Comparison of ENCODE assay signal across 35 cellular contexts in genomic region chr11:122264121-122264520, GRCh38.
"Had no signal": no experiment of that assay in that cellular context is flagged by ENCODE, and none has a peak within 500 bp of the region (broad histone marks: within the 10 kb centered on the region; RNA-seq: fewer than 3 reads in every experiment).

No MANE protein-coding gene starts in this region.

- H3K36me3 Mint-ChIP-seq: activated CD4-positive, alpha-beta memory T cell treated with anti-CD3 and anti-CD28 coated beads for 36 hours; activated naive CD4-positive, alpha-beta T cell treated with anti-CD3 and anti-CD28 coated beads, Interleukin-2, amount 10 ng/mL, durations not matched to agents 7 days and 5 days; activated naive CD4-positive, alpha-beta T cell treated with anti-CD3 and anti-CD28 coated beads, Interleukin-2, amount 50 U/mL, for 24 hours; activated naive CD8-positive, alpha-beta T cell; activated naive CD8-positive, alpha-beta T cell treated with anti-CD3 and anti-CD28 coated beads, Interleukin-2, amount 10 ng/mL, durations not matched to agents 7 days and 5 days had no signal

- H3K4me3 Mint-ChIP-seq: activated B cell treated with CpG ODN at 0.5 μM for 24 hours; activated CD4-positive, alpha-beta memory T cell treated with anti-CD3 and anti-CD28 coated beads for 36 hours; activated CD4-positive, alpha-beta T cell treated with anti-CD3 and anti-CD28 coated beads, Interleukin-2, amount 10 ng/mL, durations not matched to agents 24 days and 14 days; activated CD8-positive, alpha-beta T cell treated with anti-CD3 and anti-CD28 coated beads for 36 hours; activated naive CD4-positive, alpha-beta T cell treated with anti-CD3 and anti-CD28 coated beads, Interleukin-2, amount 10 ng/mL, durations not matched to agents 7 days and 5 days; activated naive CD4-positive, alpha-beta T cell treated with anti-CD3 and anti-CD28 coated beads, Interleukin-2, amount 50 U/mL, for 24 hours; activated naive CD8-positive, alpha-beta T cell; activated naive CD8-positive, alpha-beta T cell treated with anti-CD3 and anti-CD28 coated beads, Interleukin-2, amount 10 ng/mL, durations not matched to agents 7 days and 5 days; activated naive CD8-positive, alpha-beta T cell treated with anti-CD3 and anti-CD28 coated beads, Interleukin-2, amount 50 U/mL, for 24 hours; activated T-cell treated with anti-CD3 and anti-CD28 coated beads, Interleukin-2, amount 50 U/mL, for 4 hours; activated T-cell treated with anti-CD3 and anti-CD28 coated beads, Interleukin-2, amount 50 U/mL, for 72 hours; activated T-helper 1 cell treated with anti-CD3 and anti-CD28 coated beads, Interleukin-12 subunit alpha, Interleukin-12 subunit beta, Interleukin-2, Interleukin-4 antibody, amounts not matched to agents 30 ng/mL and 10 ng/mL and 1 ng/mL, durations not matched to agents 14 hours and 24 hours and 36 hours; activated T-helper 17 cell treated with anti-CD3 and anti-CD28 coated beads, Interleukin-2, amount 50 U/mL, for 72 hours; brain; central memory CD8-positive, alpha-beta T cell; T-helper 1 cell treated with Interleukin-12 subunit alpha and Interleukin-12 subunit beta and Interleukin-4 antibody, amounts not matched to agents 30 μg/mL and 1 μg/mL, for 36 hours; T-helper 2 cell treated with Interferon-gamma antibody and Interleukin-4, amounts not matched to agents 5 μg/mL and 100 μg/mL, for 36 hours had no signal

- H3K9me3 ChIP-seq: ascending aorta had no signal

- H3K27ac ChIP-seq: ascending aorta, cardiac muscle cell, VCaP had no signal

- DNase-seq: activated B cell treated with CpG ODN at 0.5 μM for 24 hours; activated CD4-positive, alpha-beta memory T cell treated with anti-CD3 and anti-CD28 coated beads for 36 hours; activated CD4-positive, alpha-beta T cell treated with anti-CD3 and anti-CD28 coated beads for 4 hours; activated CD4-positive, alpha-beta T cell treated with anti-CD3 and anti-CD28 coated beads, Interleukin-2, amount 10 ng/mL, durations not matched to agents 24 days and 14 days; activated CD4-positive, alpha-beta T cell treated with anti-CD3 and anti-CD28 coated beads, Interleukin-2, amount 50 U/mL, for 1 hour; activated CD4-positive, alpha-beta T cell treated with anti-CD3 and anti-CD28 coated beads, Interleukin-2, amount 50 U/mL, for 4 hours; activated CD4-positive, CD25-positive, alpha-beta regulatory T cell treated with anti-CD3 and anti-CD28 coated beads, Interleukin-2, amount 50 U/mL, for 72 hours; activated CD8-positive, alpha-beta memory T cell treated with anti-CD3 and anti-CD28 coated beads, Interleukin-2, amount 50 U/mL, for 4 hours; activated CD8-positive, alpha-beta T cell treated with anti-CD3 and anti-CD28 coated beads for 36 hours; activated effector memory CD4-positive, alpha-beta T cell treated with anti-CD3 and anti-CD28 coated beads, Interleukin-2, amount 50 U/mL, for 16 hours; activated naive CD4-positive, alpha-beta T cell treated with anti-CD3 and anti-CD28 coated beads, Interleukin-2, amount 10 ng/mL, durations not matched to agents 7 days and 5 days; activated naive CD4-positive, alpha-beta T cell treated with Interleukin-2 at 50 U/mL for 16 hours; activated naive CD8-positive, alpha-beta T cell treated with anti-CD3 and anti-CD28 coated beads, Interleukin-2, amount 10 ng/mL, durations not matched to agents 7 days and 5 days; activated naive CD8-positive, alpha-beta T cell treated with anti-CD3 and anti-CD28 coated beads, Interleukin-2, amount 50 U/mL, for 24 hours; activated T-cell treated with anti-CD3 and anti-CD28 coated beads for 4 hours; activated T-cell treated with anti-CD3 and anti-CD28 coated beads, Interleukin-2, amount 50 U/mL, for 1 hour; activated T-cell treated with anti-CD3 and anti-CD28 coated beads, Interleukin-2, amount 50 U/mL, for 4 hours; activated T-cell treated with anti-CD3 and anti-CD28 coated beads, Interleukin-2, amount 50 U/mL, for 72 hours; amygdala; anterior cingulate cortex; caudate nucleus; cerebellar nuclear complex; T-helper 2 cell; T-helper 9 cell had no signal

- H3K4me1 Mint-ChIP-seq: activated B cell treated with CpG ODN at 0.5 μM for 24 hours; activated CD4-positive, alpha-beta T cell treated with anti-CD3 and anti-CD28 coated beads, Interleukin-2, amount 10 ng/mL, durations not matched to agents 24 days and 14 days; activated naive CD4-positive, alpha-beta T cell treated with anti-CD3 and anti-CD28 coated beads, Interleukin-2, amount 10 ng/mL, durations not matched to agents 7 days and 5 days; activated naive CD4-positive, alpha-beta T cell treated with anti-CD3 and anti-CD28 coated beads, Interleukin-2, amount 50 U/mL, for 24 hours; activated naive CD8-positive, alpha-beta T cell treated with anti-CD3 and anti-CD28 coated beads, Interleukin-2, amount 10 ng/mL, durations not matched to agents 7 days and 5 days; activated naive CD8-positive, alpha-beta T cell treated with anti-CD3 and anti-CD28 coated beads, Interleukin-2, amount 50 U/mL, for 24 hours; activated T-helper 17 cell treated with anti-CD3 and anti-CD28 coated beads, Interleukin-2, amount 50 U/mL, for 72 hours; central memory CD8-positive, alpha-beta T cell had no signal

- H3K27me3 ChIP-seq: ascending aorta, cardiac muscle cell had no signal

- H3K4me3 ChIP-seq: ascending aorta, cardiac muscle cell had no signal

- H3K9me3 Mint-ChIP-seq: activated B cell treated with CpG ODN at 0.5 μM for 24 hours; activated CD4-positive, alpha-beta memory T cell treated with anti-CD3 and anti-CD28 coated beads for 36 hours; activated CD4-positive, alpha-beta T cell treated with anti-CD3 and anti-CD28 coated beads, Interleukin-2, amount 10 ng/mL, durations not matched to agents 24 days and 14 days; activated naive CD4-positive, alpha-beta T cell treated with anti-CD3 and anti-CD28 coated beads, Interleukin-2, amount 10 ng/mL, durations not matched to agents 7 days and 5 days; activated naive CD4-positive, alpha-beta T cell treated with anti-CD3 and anti-CD28 coated beads, Interleukin-2, amount 50 U/mL, for 24 hours; activated naive CD8-positive, alpha-beta T cell treated with anti-CD3 and anti-CD28 coated beads, Interleukin-2, amount 10 ng/mL, durations not matched to agents 7 days and 5 days; activated naive CD8-positive, alpha-beta T cell treated with anti-CD3 and anti-CD28 coated beads, Interleukin-2, amount 50 U/mL, for 24 hours; activated T-cell treated with anti-CD3 and anti-CD28 coated beads, Interleukin-2, amount 50 U/mL, for 4 hours; activated T-helper 1 cell treated with anti-CD3 and anti-CD28 coated beads, Interleukin-12 subunit alpha, Interleukin-12 subunit beta, Interleukin-2, Interleukin-4 antibody, amounts not matched to agents 30 ng/mL and 10 ng/mL and 1 ng/mL, durations not matched to agents 14 hours and 24 hours and 36 hours; central memory CD8-positive, alpha-beta T cell; T-helper 1 cell treated with Interleukin-12 subunit alpha and Interleukin-12 subunit beta and Interleukin-4 antibody, amounts not matched to agents 30 μg/mL and 1 μg/mL, for 36 hours; T-helper 2 cell treated with Interferon-gamma antibody and Interleukin-4, amounts not matched to agents 5 μg/mL and 100 μg/mL, for 36 hours had no signal

- H3K27ac Mint-ChIP-seq: activated B cell treated with CpG ODN at 0.5 μM for 24 hours; activated CD4-positive, alpha-beta memory T cell treated with anti-CD3 and anti-CD28 coated beads for 36 hours; activated CD4-positive, alpha-beta T cell treated with anti-CD3 and anti-CD28 coated beads, Interleukin-2, amount 10 ng/mL, durations not matched to agents 24 days and 14 days; activated CD8-positive, alpha-beta T cell treated with anti-CD3 and anti-CD28 coated beads for 36 hours; activated naive CD4-positive, alpha-beta T cell treated with anti-CD3 and anti-CD28 coated beads, Interleukin-2, amount 10 ng/mL, durations not matched to agents 7 days and 5 days; activated naive CD4-positive, alpha-beta T cell treated with anti-CD3 and anti-CD28 coated beads, Interleukin-2, amount 50 U/mL, for 24 hours; activated naive CD8-positive, alpha-beta T cell; activated naive CD8-positive, alpha-beta T cell treated with anti-CD3 and anti-CD28 coated beads, Interleukin-2, amount 10 ng/mL, durations not matched to agents 7 days and 5 days; activated naive CD8-positive, alpha-beta T cell treated with anti-CD3 and anti-CD28 coated beads, Interleukin-2, amount 50 U/mL, for 24 hours; activated T-cell treated with anti-CD3 and anti-CD28 coated beads, Interleukin-2, amount 50 U/mL, for 72 hours; activated T-helper 1 cell treated with anti-CD3 and anti-CD28 coated beads, Interleukin-12 subunit alpha, Interleukin-12 subunit beta, Interleukin-2, Interleukin-4 antibody, amounts not matched to agents 30 ng/mL and 10 ng/mL and 1 ng/mL, durations not matched to agents 14 hours and 24 hours and 36 hours; activated T-helper 17 cell treated with anti-CD3 and anti-CD28 coated beads, Interleukin-2, amount 50 U/mL, for 72 hours; brain; T-helper 1 cell treated with Interleukin-12 subunit alpha and Interleukin-12 subunit beta and Interleukin-4 antibody, amounts not matched to agents 30 μg/mL and 1 μg/mL, for 36 hours; T-helper 2 cell treated with Interferon-gamma antibody and Interleukin-4, amounts not matched to agents 5 μg/mL and 100 μg/mL, for 36 hours had no signal

- H3K27me3 Mint-ChIP-seq: activated B cell treated with CpG ODN at 0.5 μM for 24 hours; activated CD4-positive, alpha-beta memory T cell treated with anti-CD3 and anti-CD28 coated beads for 36 hours; activated CD4-positive, alpha-beta T cell treated with anti-CD3 and anti-CD28 coated beads, Interleukin-2, amount 10 ng/mL, durations not matched to agents 24 days and 14 days; activated naive CD4-positive, alpha-beta T cell treated with anti-CD3 and anti-CD28 coated beads, Interleukin-2, amount 10 ng/mL, durations not matched to agents 7 days and 5 days had no signal

- H3K36me3 ChIP-seq: cardiac muscle cell had no signal
